In the genomic region with DNA sequence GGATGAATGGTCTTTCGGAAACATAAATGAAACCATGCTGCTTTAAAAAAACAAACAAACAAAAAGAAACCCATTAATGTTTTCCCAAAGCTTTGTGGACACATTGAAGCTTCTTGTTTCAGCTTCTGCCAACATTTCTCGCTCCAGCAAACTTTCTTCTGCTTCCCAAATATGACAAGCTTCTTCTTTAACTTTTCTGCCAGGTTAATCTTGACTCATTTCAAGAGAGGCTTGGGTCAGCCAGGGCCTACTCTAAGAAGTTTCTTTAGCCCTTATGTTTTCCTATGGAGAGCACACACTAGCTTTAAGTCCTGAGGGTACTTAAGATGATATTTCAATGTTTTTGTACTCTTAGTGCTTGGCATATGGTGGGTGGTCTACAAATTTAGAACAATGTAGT, we compare ENCODE assay signal across 15 cellular contexts. TPM values are rescaled to one million over a fixed set of nuclear protein-coding genes. Genes with fewer than 3 reads are reported as not detected.
DNase-seq lines count a peak whose midpoint lies in the region; ATAC-seq and TF ChIP-seq lines count a peak whose summit lies in the region.
"Had no signal": no experiment of that assay in that cellular context is flagged by ENCODE, and none has a peak within 500 bp of the region (broad histone marks: within the 10 kb centered on the region; RNA-seq: fewer than 3 reads in every experiment).

No MANE protein-coding gene starts in this region.

- peak overlapping the region in 2 of 4 donors; percentile 20 to 69 for H3K4me3 Mint-ChIP-seq in CD4-positive, CD25-positive, alpha-beta regulatory T cell
- peak overlapping the region; percentile 74 for H3K4me3 Mint-ChIP-seq in HFFc6
- peak overlapping the region; percentile 17 for H3K4me3 Mint-ChIP-seq in activated naive CD8-positive, alpha-beta T cell treated with anti-CD3 and anti-CD28 coated beads, Interleukin-2, amount 10 ng/mL, durations not matched to agents 7 days and 5 days
- H3K4me3 Mint-ChIP-seq in natural killer cell treated with Interleukin-12 subunit alpha and Interleukin-12 subunit beta and Interleukin-15 and Interleukin-18, amount 100 ng/mL, for 72 hours: peak overlapping the region; percentile 63

- H3K4me3 ChIP-seq in CD4-positive, CD25-positive, alpha-beta regulatory T cell (ENCODE audit: low read depth, low read length): no peak overlapping the region

- no peaks in the 10 kb centered on the region for H3K27me3 Mint-ChIP-seq in CD4-positive, CD25-positive, alpha-beta regulatory T cell
- H3K27me3 Mint-ChIP-seq in HFFc6 (ENCODE audit: insufficient read depth): peaks cover 61% of the 10 kb centered on the region
- H3K27me3 Mint-ChIP-seq in activated naive CD8-positive, alpha-beta T cell treated with anti-CD3 and anti-CD28 coated beads, Interleukin-2, amount 10 ng/mL, durations not matched to agents 7 days and 5 days: no peaks in the 10 kb centered on the region
- no peaks in the 10 kb centered on the region for H3K27me3 Mint-ChIP-seq in natural killer cell treated with Interleukin-12 subunit alpha and Interleukin-12 subunit beta and Interleukin-15 and Interleukin-18, amount 100 ng/mL, for 72 hours

- POLR2A ChIA-PET in activated naive CD8-positive, alpha-beta T cell treated with anti-CD3 and anti-CD28 coated beads, Interleukin-2, amount 10 ng/mL, durations not matched to agents 7 days and 5 days (lab: Charles Lee): interaction anchor here (1.1 kb wide), 1 partner anchor 27 kb away, joined by 4 read pairs; no protein-coding TSS in a partner anchor

- no peak overlapping the region for H3K27ac ChIP-seq in CD4-positive, CD25-positive, alpha-beta regulatory T cell (ENCODE audit: insufficient read depth, low read length, poor library complexity, severe bottlenecking)
- H3K27ac ChIP-seq: WERI-Rb-1 had no signal

- no peaks in the 10 kb centered on the region for H3K9me3 Mint-ChIP-seq in CD4-positive, CD25-positive, alpha-beta regulatory T cell
- peaks cover 8% of the 10 kb centered on the region; the same call in 1 of the 2 replicates for H3K9me3 Mint-ChIP-seq in HFFc6
- H3K9me3 Mint-ChIP-seq in activated naive CD8-positive, alpha-beta T cell treated with anti-CD3 and anti-CD28 coated beads, Interleukin-2, amount 10 ng/mL, durations not matched to agents 7 days and 5 days: no peaks in the 10 kb centered on the region
- no peaks in the 10 kb centered on the region for H3K9me3 Mint-ChIP-seq in natural killer cell treated with Interleukin-12 subunit alpha and Interleukin-12 subunit beta and Interleukin-15 and Interleukin-18, amount 100 ng/mL, for 72 hours

- TF ChIP-seq CTCF in HFFc6 (IDR thresholded peaks at IDR 0.05): no peak

- peaks cover 18 to 40% (median 29%) of the 10 kb centered on the region in 4 donors for H3K4me1 Mint-ChIP-seq in CD4-positive, CD25-positive, alpha-beta regulatory T cell
- peaks cover 72% of the 10 kb centered on the region for H3K4me1 Mint-ChIP-seq in HFFc6 (ENCODE audit: low read depth)
- H3K4me1 Mint-ChIP-seq in activated naive CD8-positive, alpha-beta T cell treated with anti-CD3 and anti-CD28 coated beads, Interleukin-2, amount 10 ng/mL, durations not matched to agents 7 days and 5 days: peaks cover 38% of the 10 kb centered on the region
- H3K4me1 Mint-ChIP-seq in natural killer cell treated with Interleukin-12 subunit alpha and Interleukin-12 subunit beta and Interleukin-15 and Interleukin-18, amount 100 ng/mL, for 72 hours (ENCODE audit: low read depth in 2 of 2): peaks cover 41 to 57% of the 10 kb centered on the region in 2 donors

- H3K9me3 ChIP-seq in CD4-positive, CD25-positive, alpha-beta regulatory T cell (ENCODE audit: control insufficient read depth in 2 of 2, low read length in 2 of 2): no peaks in the 10 kb centered on the region

- no peak for DNase-seq in CD4-positive, CD25-positive, alpha-beta regulatory T cell
- no peak for DNase-seq in HFFc6
- DNase-seq in activated naive CD8-positive, alpha-beta T cell treated with anti-CD3 and anti-CD28 coated beads, Interleukin-2, amount 10 ng/mL, durations not matched to agents 7 days and 5 days: no peak
- DNase-seq in natural killer cell treated with Interleukin-12 subunit alpha and Interleukin-12 subunit beta and Interleukin-15 and Interleukin-18, amount 100 ng/mL, for 72 hours (ENCODE audit: low spot score): no peak
- DNase-seq in occipital lobe (lab: John Stamatoyannopoulos, UW): no peak
- DNase-seq in NCI-H446 (lab: John Stamatoyannopoulos, UW): no peak
- DNase-seq: COR-L47, dermis blood vessel endothelial cell, kidney glomerular epithelial cell, NCI-H1092, NCI-H510A treated with DMSO at 0.1 percent for 48 hours, Right ventricle myocardium superior, WERI-Rb-1 had no signal

- ATAC-seq in CD4-positive, CD25-positive, alpha-beta regulatory T cell (ENCODE audit: low read depth in 2 of 2): no peak
- ATAC-seq in activated naive CD8-positive, alpha-beta T cell treated with anti-CD3 and anti-CD28 coated beads, Interleukin-2, amount 10 ng/mL, durations not matched to agents 7 days and 5 days (ENCODE audit: low read depth): no peak
- peak in 1 of 2 donors; percentile 37 for ATAC-seq in natural killer cell treated with Interleukin-12 subunit alpha and Interleukin-12 subunit beta and Interleukin-15 and Interleukin-18, amount 100 ng/mL, for 72 hours
- ATAC-seq in HG02973 (IDR thresholded peaks at IDR 0.05; ENCODE audit: unreplicated experiment): no peak
- ATAC-seq in HG02678 (IDR thresholded peaks at IDR 0.05; ENCODE audit: unreplicated experiment): no peak

- H3K27ac Mint-ChIP-seq in CD4-positive, CD25-positive, alpha-beta regulatory T cell: peak overlapping the region in 2 of 3 donors; percentile 23 to 52
- H3K27ac Mint-ChIP-seq in HFFc6: peak overlapping the region; percentile 79
- no peak overlapping the region for H3K27ac Mint-ChIP-seq in activated naive CD8-positive, alpha-beta T cell treated with anti-CD3 and anti-CD28 coated beads, Interleukin-2, amount 10 ng/mL, durations not matched to agents 7 days and 5 days
- peak overlapping the region; percentile 86 to 94 for H3K27ac Mint-ChIP-seq in natural killer cell treated with Interleukin-12 subunit alpha and Interleukin-12 subunit beta and Interleukin-15 and Interleukin-18, amount 100 ng/mL, for 72 hours

- peaks cover 21% of the 10 kb centered on the region for H3K4me1 ChIP-seq in CD4-positive, CD25-positive, alpha-beta regulatory T cell (ENCODE audit: control insufficient read depth, insufficient read depth, low read length, poor library complexity, severe bottlenecking)

- H3K36me3 Mint-ChIP-seq in CD4-positive, CD25-positive, alpha-beta regulatory T cell: no peaks in the 10 kb centered on the region
- peaks cover 79% of the 10 kb centered on the region for H3K36me3 Mint-ChIP-seq in HFFc6 (ENCODE audit: low read depth)
- peaks cover 37% of the 10 kb centered on the region for H3K36me3 Mint-ChIP-seq in activated naive CD8-positive, alpha-beta T cell treated with anti-CD3 and anti-CD28 coated beads, Interleukin-2, amount 10 ng/mL, durations not matched to agents 7 days and 5 days
- no peaks in the 10 kb centered on the region for H3K36me3 Mint-ChIP-seq in natural killer cell treated with Interleukin-12 subunit alpha and Interleukin-12 subunit beta and Interleukin-15 and Interleukin-18, amount 100 ng/mL, for 72 hours

- peaks cover 10% of the 10 kb centered on the region for H3K36me3 ChIP-seq in CD4-positive, CD25-positive, alpha-beta regulatory T cell (ENCODE audit: control insufficient read depth, insufficient read depth, low read length)
- H3K36me3 ChIP-seq: WERI-Rb-1 had no signal

- no peaks in the 10 kb centered on the region for H3K27me3 ChIP-seq in CD4-positive, CD25-positive, alpha-beta regulatory T cell (ENCODE audit: control insufficient read depth, insufficient read depth, low read length)

RNA-seq across cellular contexts. Expression of a gene that starts 6.1 kb away (rescaled TPM):
- total RNA-seq in CD4-positive, CD25-positive, alpha-beta regulatory T cell: 274 TPM
- polyA plus RNA-seq in CD4-positive, CD25-positive, alpha-beta regulatory T cell: 100 to 1,000 TPM in 1 of 4 donors, 10 to 100 TPM in 3; 50.7 to 107 (median 71.9) TPM
- 1,000 to 10,000 TPM in 4 of 6 experiments, 100 to 1,000 TPM in 2; 933 to 1,109 (median 1,040) TPM for total RNA-seq in HFFc6 (2021; fragmentation: NEBNext Ultra II Directional; extraction: Animal tissue kit (Norgen Biotek cat#: 25700))
- total RNA-seq in activated naive CD8-positive, alpha-beta T cell treated with anti-CD3 and anti-CD28 coated beads, Interleukin-2, amount 10 ng/mL, durations not matched to agents 7 days and 5 days: 100 to 1,000 TPM; 171 to 187 TPM
- total RNA-seq in natural killer cell treated with Interleukin-12 subunit alpha and Interleukin-12 subunit beta and Interleukin-15 and Interleukin-18, amount 100 ng/mL, for 72 hours: 10 to 100 TPM; 26.4 to 37.0 TPM
- 27.0 TPM for total RNA-seq in occipital lobe
